ENCODE assay signal across 8 cellular contexts in genomic region chr16:70800306-70800705, GRCh38. TPM values are rescaled to one million over a fixed set of nuclear protein-coding genes. Genes with fewer than 3 reads are reported as not detected.
DNase-seq lines count a peak whose midpoint lies in the region; ATAC-seq and TF ChIP-seq lines count a peak whose summit lies in the region.

No MANE protein-coding gene starts in this region.

- peak overlapping the region in 2 of 3 donors; percentile 34 to 42 for H3K27ac ChIP-seq in right lobe of liver
- H3K27ac ChIP-seq in transverse colon: peak overlapping the region; percentile 72 to 81 (median 74)

- H3K4me3 ChIP-seq in AG09309 (ENCODE audit: control insufficient read depth, low read depth, low read length) (peak overlapping the region; percentile 96), adipocyte (ENCODE audit: low read length) (peak overlapping the region; percentile 98), right lobe of liver (peak overlapping the region; percentile 55 to 95 (median 92)), transverse colon (peak overlapping the region; percentile 80 to 96 (median 90))

- H3K9me3 ChIP-seq in adipocyte (ENCODE audit: control insufficient read depth, low read length) (peaks cover 5% of the 10 kb centered on the region), right lobe of liver (no peaks in the 10 kb centered on the region), transverse colon (no peaks in the 10 kb centered on the region)

- WGBS in right lobe of liver (ENCODE audit: insufficient coverage, low coverage, low lambda C conversion rate, missing lambda C conversion rate): 12% methylated on average over 6 of the region's 7 CpGs
- WGBS in transverse colon (ENCODE audit: low coverage in 1 of 2), 2 donors: 9 to 11% methylated on average over 4 to 7 of the region's 7 CpGs

- H3K36me3 ChIP-seq in adipocyte (ENCODE audit: control insufficient read depth, insufficient read depth, low read length, severe bottlenecking) (no peaks in the 10 kb centered on the region), right lobe of liver (no peaks in the 10 kb centered on the region), transverse colon (no peaks in the 10 kb centered on the region)

- H3K4me1 ChIP-seq in adipocyte (ENCODE audit: control insufficient read depth, insufficient read depth, low read length): peaks cover 11% of the 10 kb centered on the region
- H3K4me1 ChIP-seq in right lobe of liver: peaks cover 0 to 15% (median 9%) of the 10 kb centered on the region in 4 donors
- H3K4me1 ChIP-seq in transverse colon: peaks cover 10 to 21% (median 13%) of the 10 kb centered on the region in 4 donors

- in situ Hi-C loops in transverse colon (cut with MboI; ENCODE audit: low pct_ligation_motif_present in 1 of 4, low pct_unique_long_range_greater_than_20kb in 1 of 4, low sequenced_read_pairs in 3 of 4): no loop called here

- ATAC-seq in HG03378 (IDR thresholded peaks at IDR 0.05; ENCODE audit: unreplicated experiment) (peak; percentile 19), right lobe of liver (no peak), GM18867 (IDR thresholded peaks at IDR 0.05; ENCODE audit: unreplicated experiment) (no peak), HG03280 (IDR thresholded peaks at IDR 0.05; ENCODE audit: unreplicated experiment) (no peak)

- intact Hi-C loops in right lobe of liver (cut with DNase I) (no loop called here), transverse colon (cut with DNase I; ENCODE audit: low total_unique reads) (no loop called here)

- TF ChIP-seq CTCF in AG09309 (IDR thresholded peaks at IDR 0.05; ENCODE audit: control insufficient read depth, insufficient read depth, low read depth, low read length, missing control alignments): no peak
- no peak for TF ChIP-seq CTCF in right lobe of liver (IDR thresholded peaks at IDR 0.05)
- TF ChIP-seq CTCF in transverse colon (IDR thresholded peaks at IDR 0.05): no peak

- no peak for TF ChIP-seq EP300 in transverse colon (IDR thresholded peaks at IDR 0.05; ENCODE audit: low read depth)

- H3K9ac ChIP-seq in adipocyte (ENCODE audit: low read length): peak overlapping the region; percentile 94

- TF ChIP-seq POLR2A in right lobe of liver (IDR thresholded peaks at IDR 0.05) (no peak), transverse colon (IDR thresholded peaks at IDR 0.05) (no peak)

- H3K27me3 ChIP-seq in adipocyte (replicated peaks; ENCODE audit: control insufficient read depth, insufficient read depth, low read length) (no peaks in the 10 kb centered on the region), right lobe of liver (no peaks in the 10 kb centered on the region), transverse colon (no peaks in the 10 kb centered on the region)

- DNase-seq in AG09309 (ENCODE audit: low read depth): no peak
- no peak for DNase-seq in adipocyte (ENCODE audit: low read depth)
- no peak for DNase-seq in right lobe of liver
- no peak for DNase-seq in transverse colon
- DNase-seq in COLO829 (ENCODE audit: low spot score): no peak

RNA-seq across cellular contexts. Expression of gene VAC14, which starts 0.7 kb away (rescaled TPM):
- total RNA-seq in right lobe of liver: 10 to 100 TPM; 14.3 to 40.2 (median 23.4) TPM
- total RNA-seq in transverse colon: 100 to 1,000 TPM in 1 of 4 donors, 10 to 100 TPM in 3; 37.2 to 270 (median 64.3) TPM
